ENCODE assay signal across 15 cellular contexts in the genomic region with DNA sequence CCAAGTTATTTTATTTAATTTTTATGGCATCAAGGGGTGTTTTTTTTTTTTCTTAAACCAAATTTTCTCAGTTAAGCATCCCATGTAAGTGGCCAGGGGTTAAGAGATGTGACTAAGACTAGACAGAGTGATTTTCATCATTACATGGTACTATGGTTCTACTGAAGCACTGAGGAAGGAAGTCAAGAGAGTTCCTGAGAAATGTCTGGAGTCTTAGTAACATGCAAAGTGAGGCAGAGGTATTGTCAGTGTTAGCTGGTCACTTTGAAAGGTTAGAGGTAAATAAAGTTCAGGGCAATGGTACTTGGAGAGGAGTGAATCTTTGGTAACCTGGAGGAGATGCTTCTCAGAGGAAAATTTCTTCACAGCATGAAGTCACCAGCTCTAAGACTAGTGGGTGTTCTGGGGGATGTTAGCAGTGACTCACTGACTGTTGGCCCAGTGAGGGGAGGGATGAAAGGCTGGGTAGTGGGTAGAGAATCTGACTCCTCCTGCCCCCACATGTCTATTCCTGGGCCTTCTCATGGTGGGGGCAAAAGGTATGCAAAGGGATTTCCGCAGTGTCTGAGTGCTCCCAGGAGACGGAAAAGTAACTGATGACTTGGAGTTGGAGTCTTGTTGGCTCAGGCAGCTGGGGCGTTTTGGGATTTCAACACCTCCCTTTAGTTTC. TPM values are rescaled to one million over a fixed set of nuclear protein-coding genes. Genes with fewer than 3 reads are reported as not detected.
DNase-seq lines count a peak whose midpoint lies in the region; ATAC-seq and TF ChIP-seq lines count a peak whose summit lies in the region.
"Had no signal": no experiment of that assay in that cellular context is flagged by ENCODE, and none has a peak within 500 bp of the region (broad histone marks: within the 10 kb centered on the region; RNA-seq: fewer than 3 reads in every experiment).

No MANE protein-coding gene starts in this region.

- peaks cover 2% of the 10 kb centered on the region for H3K27me3 Mint-ChIP-seq in activated naive CD4-positive, alpha-beta T cell treated with anti-CD3 and anti-CD28 coated beads, Interleukin-2, amount 50 U/mL, for 24 hours

- CTCF ChIA-PET in mammary epithelial cell (lab: Charles Lee; ENCODE audit: low non-redundant PET): no interaction called here

- no peak for ATAC-seq in GM18519 (IDR thresholded peaks at IDR 0.05; ENCODE audit: low FRiP score, unreplicated experiment)

- intact Hi-C loops in mammary epithelial cell (cut with micrococcal nuclease): no loop called here
- intact Hi-C loops in breast epithelium (cut with DNase I; ENCODE audit: low total_unique reads): no loop called here

- H3K36me3 Mint-ChIP-seq in activated naive CD4-positive, alpha-beta T cell treated with anti-CD3 and anti-CD28 coated beads, Interleukin-2, amount 50 U/mL, for 24 hours: peaks cover 1% of the 10 kb centered on the region
- H3K36me3 Mint-ChIP-seq: neural progenitor cell had no signal

- peaks cover 36% of the 10 kb centered on the region for H3K4me1 Mint-ChIP-seq in activated naive CD4-positive, alpha-beta T cell treated with anti-CD3 and anti-CD28 coated beads, Interleukin-2, amount 50 U/mL, for 24 hours
- H3K4me1 Mint-ChIP-seq: neural progenitor cell had no signal

- H3K4me3 Mint-ChIP-seq in activated naive CD4-positive, alpha-beta T cell treated with anti-CD3 and anti-CD28 coated beads, Interleukin-2, amount 50 U/mL, for 24 hours: peak overlapping the region; percentile 50
- H3K4me3 Mint-ChIP-seq: neural progenitor cell had no signal

- H3K4me3 ChIP-seq in mammary epithelial cell (replicated peaks in 1 of 3; ENCODE audit: insufficient read depth in 1 of 3, low read depth in 2 of 3, low read length in 3 of 3): no peak overlapping the region
- no peak overlapping the region for H3K4me3 ChIP-seq in breast epithelium
- no peak overlapping the region for H3K4me3 ChIP-seq in SJCRH30
- H3K4me3 ChIP-seq: lower lobe of right lung, neural progenitor cell, right atrium auricular region had no signal

- dilution Hi-C loops in mammary epithelial cell (cut with HindIII; ENCODE audit: low sequenced_read_pairs): no loop called here

- H3K27ac ChIP-seq in mammary epithelial cell (ENCODE audit: insufficient read depth, low read depth, low read length): no peak overlapping the region
- no peak overlapping the region for H3K27ac ChIP-seq in breast epithelium
- H3K27ac ChIP-seq in SJCRH30: no peak overlapping the region
- H3K27ac ChIP-seq: lower lobe of right lung, neural progenitor cell, right atrium auricular region had no signal

- TF ChIP-seq POLR2A in breast epithelium (IDR thresholded peaks at IDR 0.05): no peak

- no TSS peak for BruUV-seq in mammary epithelial cell (replicated peaks; lab: Mats Ljungman, UMichigan)

- H3K36me3 ChIP-seq in mammary epithelial cell (ENCODE audit: insufficient read depth, low read length) (no peaks in the 10 kb centered on the region), breast epithelium (no peaks in the 10 kb centered on the region), SJCRH30 (no peaks in the 10 kb centered on the region)
- H3K36me3 ChIP-seq: lower lobe of right lung, neural progenitor cell, right atrium auricular region had no signal

- H3K27ac Mint-ChIP-seq in activated naive CD4-positive, alpha-beta T cell treated with anti-CD3 and anti-CD28 coated beads, Interleukin-2, amount 50 U/mL, for 24 hours: peak overlapping the region; percentile 88
- H3K27ac Mint-ChIP-seq: neural progenitor cell had no signal

- H3K9me3 Mint-ChIP-seq in activated naive CD4-positive, alpha-beta T cell treated with anti-CD3 and anti-CD28 coated beads, Interleukin-2, amount 50 U/mL, for 24 hours: peaks cover 8% of the 10 kb centered on the region

- no peak overlapping the region for H3K9ac ChIP-seq in mammary epithelial cell (ENCODE audit: insufficient read depth, low read length)
- H3K9ac ChIP-seq: neural progenitor cell had no signal

- no peaks in the 10 kb centered on the region for H3K79me2 ChIP-seq in mammary epithelial cell (ENCODE audit: insufficient read depth, low read length)

- no peak overlapping the region for H2AFZ ChIP-seq in mammary epithelial cell (ENCODE audit: low read depth, low read length)
- H2AFZ ChIP-seq: neural progenitor cell had no signal

- H3K4me1 ChIP-seq in mammary epithelial cell (ENCODE audit: insufficient read depth, low read length): no peaks in the 10 kb centered on the region
- H3K4me1 ChIP-seq in breast epithelium: no peaks in the 10 kb centered on the region
- no peaks in the 10 kb centered on the region for H3K4me1 ChIP-seq in SJCRH30
- H3K4me1 ChIP-seq: lower lobe of right lung, neural progenitor cell, right atrium auricular region had no signal

- in situ Hi-C loops in mammary epithelial cell (cut with MboI; ENCODE audit: low sequenced_read_pairs in 2 of 2): no loop called here

- no peaks in the 10 kb centered on the region for H3K27me3 ChIP-seq in mammary epithelial cell (ENCODE audit: insufficient read depth, low read length)
- H3K27me3 ChIP-seq in breast epithelium: no peaks in the 10 kb centered on the region
- no peaks in the 10 kb centered on the region for H3K27me3 ChIP-seq in SJCRH30
- H3K27me3 ChIP-seq: neural progenitor cell, right atrium auricular region had no signal

- TF ChIP-seq CTCF in mammary epithelial cell (conservative IDR thresholded peaks at IDR 0.05 in 1 of 2, IDR thresholded peaks at IDR 0.05 in 1 of 2; ENCODE audit: extremely low read depth in 1 of 2, insufficient read depth in 1 of 2, low read depth in 1 of 2, low read length in 2 of 2): no peak
- TF ChIP-seq CTCF in breast epithelium (IDR thresholded peaks at IDR 0.05): no peak

- no peaks in the 10 kb centered on the region for H4K20me1 ChIP-seq in mammary epithelial cell (ENCODE audit: insufficient read depth, low read length)

- WGBS in mammary epithelial cell (ENCODE audit: low coverage, missing lambda C conversion rate): 64% methylated on average over 3 of the region's 3 CpGs

- DNase-seq in mammary epithelial cell (peak; percentile 83), breast epithelium (ENCODE audit: low spot score in 2 of 2) (no peak), putamen (ENCODE audit: low spot score) (peak; percentile 43), SJCRH30 (no peak), NCI-H1694 (lab: John Stamatoyannopoulos, UW) (no peak), germinal center (ENCODE audit: low spot score) (no peak)
- DNase-seq: lower lobe of right lung, NCI-H2171, SHP77 treated with DMSO at 0.1 percent for 48 hours had no signal

- H3K4me2 ChIP-seq in mammary epithelial cell (ENCODE audit: insufficient read depth, low read depth, low read length): no peak overlapping the region
- H3K4me2 ChIP-seq: neural progenitor cell had no signal

- H3K9me3 ChIP-seq in mammary epithelial cell (replicated peaks; ENCODE audit: insufficient read depth, low read length) (no peaks in the 10 kb centered on the region), breast epithelium (peaks cover 0 to 4% of the 10 kb centered on the region in 2 donors), SJCRH30 (replicated peaks) (no peaks in the 10 kb centered on the region)
- H3K9me3 ChIP-seq: lower lobe of right lung had no signal

RNA-seq across cellular contexts. Expression of a gene that starts 23.3 kb away (rescaled TPM):
- total RNA-seq in mammary epithelial cell: 10 to 100 TPM in 1 of 2 donors, 1 to 10 TPM in 1; 1.0 to 18.0 TPM
- 38.0 TPM for polyA plus RNA-seq in mammary epithelial cell
- 21.7 TPM for polyA minus RNA-seq in mammary epithelial cell
- total RNA-seq in breast epithelium: 1 to 10 TPM in 2 of 3 donors, under 1 TPM in 1; 0.66 to 3.8 (median 1.6) TPM
- total RNA-seq in SJCRH30 (2014; rRNA removed; shearing (Covaris generic)): not detected in 2 replicates
- total RNA-seq: MCF 10A had no signal

RNA-seq across cellular contexts. Expression of a gene that starts 36.3 kb away (rescaled TPM):
- total RNA-seq in mammary epithelial cell (not detected), breast epithelium (not detected)
- 0.09 TPM for polyA plus RNA-seq in mammary epithelial cell
- polyA minus RNA-seq in mammary epithelial cell: not detected
- not detected in 2 replicates for total RNA-seq in SJCRH30 (2014; rRNA removed; shearing (Covaris generic))
- total RNA-seq: lower lobe of right lung, MCF 10A, right atrium auricular region, subcutaneous adipose tissue had no signal

RNA-seq across cellular contexts. Expression of a gene that starts 45.1 kb away (rescaled TPM):
- total RNA-seq in mammary epithelial cell (1 to 10 TPM in 1 of 2 donors, under 1 TPM in 1; 0.67 to 1.3 TPM), breast epithelium (not detected)
- 0.46 TPM for polyA plus RNA-seq in mammary epithelial cell
- not detected for polyA minus RNA-seq in mammary epithelial cell
- total RNA-seq in SJCRH30 (2014; rRNA removed; shearing (Covaris generic)): not detected in 2 replicates
- total RNA-seq: lower lobe of right lung, MCF 10A, right atrium auricular region, subcutaneous adipose tissue had no signal

RNA-seq across cellular contexts. Expression of a gene that starts 51.4 kb away (rescaled TPM):
- total RNA-seq in mammary epithelial cell: not detected
- 0.07 TPM for polyA plus RNA-seq in mammary epithelial cell
- polyA minus RNA-seq in mammary epithelial cell: not detected
- not detected for total RNA-seq in breast epithelium
- not detected in 2 replicates for total RNA-seq in SJCRH30 (2014; rRNA removed; shearing (Covaris generic))
- total RNA-seq: lower lobe of right lung, MCF 10A, right atrium auricular region, subcutaneous adipose tissue had no signal

Comparison
In these comparisons a context has a peak if more than half of its experiments do, and no peak if none do; other contexts are left out.
1. DNase-seq: peak in mammary epithelial cell (single experiment) and putamen (single experiment); none in breast epithelium (0 of 2), SJCRH30 (0 of 2), NCI-H1694 (single experiment) and germinal center (single experiment).